Comparison of ENCODE assay signal across 1 cellular context in genomic region chr1:19689856-19690255, GRCh38.
TF ChIP-seq lines count a peak whose summit lies in the region.

No MANE protein-coding gene starts in this region.

TF ChIP-seq in K562, 482 proteins besides CTCF, POLR2A, EP300 and RAD21:
- no peak for TF ChIP-seq NFXL1 (CRISPR knock-in tag; IDR thresholded peaks at IDR 0.05)
- no peak for TF ChIP-seq FOXA1 (IDR thresholded peaks at IDR 0.05; ENCODE audit: borderline replicate concordance)
- no peak for TF ChIP-seq EZH2 (IDR thresholded peaks at IDR 0.05; ENCODE audit: borderline replicate concordance, low read depth, low read length)
- no peak for TF ChIP-seq ZNF143 (CRISPR knock-in tag; IDR thresholded peaks at IDR 0.05)
- TF ChIP-seq CBX5 (IDR thresholded peaks at IDR 0.05; ENCODE audit: borderline replicate concordance, low read depth): 0 out of 2 replicates have a peak, but pooled peaks have one; percentile 31
- TF ChIP-seq SPI1 (IDR thresholded peaks at IDR 0.05; ENCODE audit: borderline replicate concordance, low read depth, low read length): peak; percentile 40; the same call in 1 of the 2 replicates
